In the genomic region with DNA sequence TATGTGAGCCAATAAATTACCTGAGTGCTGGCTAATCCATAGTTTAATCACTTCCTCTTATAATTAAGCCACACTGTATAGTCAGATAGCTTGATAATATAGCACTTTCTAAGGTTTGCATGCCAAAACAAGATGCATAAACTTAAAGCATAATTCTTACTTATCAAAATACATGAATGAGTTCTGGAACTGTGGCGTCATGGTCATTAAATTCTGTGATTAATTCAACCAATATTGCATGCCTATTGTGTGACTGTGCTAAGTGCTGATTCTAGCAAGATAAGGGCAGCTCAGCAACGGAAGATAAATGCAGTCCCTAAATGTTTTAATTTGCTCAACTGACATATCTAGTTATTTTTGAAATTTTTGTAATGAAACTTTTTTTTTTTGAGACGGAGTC, we compare ENCODE assay signal across 1 cellular context.
TF ChIP-seq lines count a peak whose summit lies in the region.

No MANE protein-coding gene starts in this region.

TF ChIP-seq in GM23338, 12 proteins besides CTCF, POLR2A, EP300 and RAD21 (continued from another document):
- TF ChIP-seq, protein P1, sequence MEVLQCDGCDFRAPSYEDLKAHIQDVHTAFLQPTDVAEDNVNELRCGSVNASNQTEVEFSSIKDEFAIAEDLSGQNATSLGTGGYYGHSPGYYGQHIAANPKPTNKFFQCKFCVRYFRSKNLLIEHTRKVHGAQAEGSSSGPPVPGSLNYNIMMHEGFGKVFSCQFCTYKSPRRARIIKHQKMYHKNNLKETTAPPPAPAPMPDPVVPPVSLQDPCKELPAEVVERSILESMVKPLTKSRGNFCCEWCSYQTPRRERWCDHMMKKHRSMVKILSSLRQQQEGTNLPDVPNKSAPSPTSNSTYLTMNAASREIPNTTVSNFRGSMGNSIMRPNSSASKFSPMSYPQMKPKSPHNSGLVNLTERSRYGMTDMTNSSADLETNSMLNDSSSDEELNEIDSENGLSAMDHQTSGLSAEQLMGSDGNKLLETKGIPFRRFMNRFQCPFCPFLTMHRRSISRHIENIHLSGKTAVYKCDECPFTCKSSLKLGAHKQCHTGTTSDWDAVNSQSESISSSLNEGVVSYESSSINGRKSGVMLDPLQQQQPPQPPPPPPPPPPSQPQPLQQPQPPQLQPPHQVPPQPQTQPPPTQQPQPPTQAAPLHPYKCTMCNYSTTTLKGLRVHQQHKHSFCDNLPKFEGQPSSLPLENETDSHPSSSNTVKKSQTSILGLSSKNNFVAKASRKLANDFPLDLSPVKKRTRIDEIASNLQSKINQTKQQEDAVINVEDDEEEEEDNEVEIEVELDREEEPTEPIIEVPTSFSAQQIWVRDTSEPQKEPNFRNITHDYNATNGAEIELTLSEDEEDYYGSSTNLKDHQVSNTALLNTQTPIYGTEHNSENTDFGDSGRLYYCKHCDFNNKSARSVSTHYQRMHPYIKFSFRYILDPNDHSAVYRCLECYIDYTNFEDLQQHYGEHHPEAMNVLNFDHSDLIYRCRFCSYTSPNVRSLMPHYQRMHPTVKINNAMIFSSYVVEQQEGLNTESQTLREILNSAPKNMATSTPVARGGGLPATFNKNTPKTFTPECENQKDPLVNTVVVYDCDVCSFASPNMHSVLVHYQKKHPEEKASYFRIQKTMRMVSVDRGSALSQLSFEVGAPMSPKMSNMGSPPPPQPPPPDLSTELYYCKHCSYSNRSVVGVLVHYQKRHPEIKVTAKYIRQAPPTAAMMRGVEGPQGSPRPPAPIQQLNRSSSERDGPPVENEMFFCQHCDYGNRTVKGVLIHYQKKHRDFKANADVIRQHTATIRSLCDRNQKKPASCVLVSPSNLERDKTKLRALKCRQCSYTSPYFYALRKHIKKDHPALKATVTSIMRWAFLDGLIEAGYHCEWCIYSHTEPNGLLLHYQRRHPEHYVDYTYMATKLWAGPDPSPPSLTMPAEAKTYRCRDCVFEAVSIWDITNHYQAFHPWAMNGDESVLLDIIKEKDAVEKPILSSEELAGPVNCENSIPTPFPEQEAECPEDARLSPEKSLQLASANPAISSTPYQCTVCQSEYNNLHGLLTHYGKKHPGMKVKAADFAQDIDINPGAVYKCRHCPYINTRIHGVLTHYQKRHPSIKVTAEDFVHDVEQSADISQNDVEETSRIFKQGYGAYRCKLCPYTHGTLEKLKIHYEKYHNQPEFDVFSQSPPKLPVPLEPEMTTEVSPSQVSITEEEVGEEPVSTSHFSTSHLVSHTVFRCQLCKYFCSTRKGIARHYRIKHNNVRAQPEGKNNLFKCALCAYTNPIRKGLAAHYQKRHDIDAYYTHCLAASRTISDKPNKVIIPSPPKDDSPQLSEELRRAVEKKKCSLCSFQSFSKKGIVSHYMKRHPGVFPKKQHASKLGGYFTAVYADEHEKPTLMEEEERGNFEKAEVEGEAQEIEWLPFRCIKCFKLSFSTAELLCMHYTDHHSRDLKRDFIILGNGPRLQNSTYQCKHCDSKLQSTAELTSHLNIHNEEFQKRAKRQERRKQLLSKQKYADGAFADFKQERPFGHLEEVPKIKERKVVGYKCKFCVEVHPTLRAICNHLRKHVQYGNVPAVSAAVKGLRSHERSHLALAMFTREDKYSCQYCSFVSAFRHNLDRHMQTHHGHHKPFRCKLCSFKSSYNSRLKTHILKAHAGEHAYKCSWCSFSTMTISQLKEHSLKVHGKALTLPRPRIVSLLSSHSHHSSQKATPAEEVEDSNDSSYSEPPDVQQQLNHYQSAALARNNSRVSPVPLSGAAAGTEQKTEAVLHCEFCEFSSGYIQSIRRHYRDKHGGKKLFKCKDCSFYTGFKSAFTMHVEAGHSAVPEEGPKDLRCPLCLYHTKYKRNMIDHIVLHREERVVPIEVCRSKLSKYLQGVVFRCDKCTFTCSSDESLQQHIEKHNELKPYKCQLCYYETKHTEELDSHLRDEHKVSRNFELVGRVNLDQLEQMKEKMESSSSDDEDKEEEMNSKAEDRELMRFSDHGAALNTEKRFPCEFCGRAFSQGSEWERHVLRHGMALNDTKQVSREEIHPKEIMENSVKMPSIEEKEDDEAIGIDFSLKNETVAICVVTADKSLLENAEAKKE (CRISPR knock-in tag; IDR thresholded peaks at IDR 0.05) = no peak
- TF ChIP-seq ZNF114 (CRISPR knock-in tag; IDR thresholded peaks at IDR 0.05) = no peak
- no peak for TF ChIP-seq NANOG (IDR thresholded peaks at IDR 0.05; ENCODE audit: borderline replicate concordance)
- no peak for TF ChIP-seq CREB1 (CRISPR knock-in tag; IDR thresholded peaks at IDR 0.05; ENCODE audit: low read depth)
- no peak for TF ChIP-seq ZNF331 (CRISPR knock-in tag; IDR thresholded peaks at IDR 0.05; ENCODE audit: low read depth)
